In the genomic region with DNA sequence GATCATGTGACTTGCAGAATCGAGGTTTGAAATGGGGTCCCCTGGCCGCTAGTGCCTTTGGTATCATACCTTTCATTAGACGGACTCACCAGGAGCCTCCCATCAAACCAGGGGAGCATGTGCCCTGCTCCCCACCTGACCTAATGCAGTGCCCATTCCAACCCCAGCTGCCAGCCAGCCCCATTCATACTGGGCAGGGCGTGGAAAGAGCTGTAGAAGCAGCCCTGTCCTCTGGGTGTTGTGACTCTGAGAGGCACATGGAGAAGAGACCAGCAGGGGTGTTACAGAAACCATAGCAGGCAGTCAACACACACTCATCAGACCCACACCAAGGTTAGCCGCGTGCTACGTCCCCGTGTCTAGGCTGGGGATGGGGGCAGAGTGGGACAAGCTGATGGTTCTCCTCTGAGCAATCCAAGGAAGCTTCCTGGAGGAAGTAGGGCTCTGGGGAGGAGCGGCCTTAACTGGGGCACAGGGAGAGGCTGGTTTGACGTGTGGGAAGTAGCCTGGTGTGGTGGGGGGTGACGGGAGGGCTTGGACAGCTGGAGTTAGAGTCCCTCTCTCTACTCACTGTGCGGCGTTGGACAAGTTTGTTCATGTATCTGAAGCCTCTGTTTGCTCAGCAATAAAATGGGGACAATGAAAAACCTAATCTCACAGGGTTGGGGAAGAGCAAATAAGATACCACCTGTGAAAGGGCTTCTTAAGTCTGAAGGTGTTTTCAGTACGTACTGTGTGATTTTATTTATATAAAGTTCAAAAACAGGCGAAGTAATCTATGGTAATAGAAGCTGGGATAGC, we compare ENCODE assay signal across 1 cellular context.
TF ChIP-seq lines count a peak whose summit lies in the region.

No MANE protein-coding gene starts in this region.

TF ChIP-seq in GM12878, 131 proteins besides CTCF, POLR2A, EP300 and RAD21 (continued from another document):
- TF ChIP-seq, protein P1, sequence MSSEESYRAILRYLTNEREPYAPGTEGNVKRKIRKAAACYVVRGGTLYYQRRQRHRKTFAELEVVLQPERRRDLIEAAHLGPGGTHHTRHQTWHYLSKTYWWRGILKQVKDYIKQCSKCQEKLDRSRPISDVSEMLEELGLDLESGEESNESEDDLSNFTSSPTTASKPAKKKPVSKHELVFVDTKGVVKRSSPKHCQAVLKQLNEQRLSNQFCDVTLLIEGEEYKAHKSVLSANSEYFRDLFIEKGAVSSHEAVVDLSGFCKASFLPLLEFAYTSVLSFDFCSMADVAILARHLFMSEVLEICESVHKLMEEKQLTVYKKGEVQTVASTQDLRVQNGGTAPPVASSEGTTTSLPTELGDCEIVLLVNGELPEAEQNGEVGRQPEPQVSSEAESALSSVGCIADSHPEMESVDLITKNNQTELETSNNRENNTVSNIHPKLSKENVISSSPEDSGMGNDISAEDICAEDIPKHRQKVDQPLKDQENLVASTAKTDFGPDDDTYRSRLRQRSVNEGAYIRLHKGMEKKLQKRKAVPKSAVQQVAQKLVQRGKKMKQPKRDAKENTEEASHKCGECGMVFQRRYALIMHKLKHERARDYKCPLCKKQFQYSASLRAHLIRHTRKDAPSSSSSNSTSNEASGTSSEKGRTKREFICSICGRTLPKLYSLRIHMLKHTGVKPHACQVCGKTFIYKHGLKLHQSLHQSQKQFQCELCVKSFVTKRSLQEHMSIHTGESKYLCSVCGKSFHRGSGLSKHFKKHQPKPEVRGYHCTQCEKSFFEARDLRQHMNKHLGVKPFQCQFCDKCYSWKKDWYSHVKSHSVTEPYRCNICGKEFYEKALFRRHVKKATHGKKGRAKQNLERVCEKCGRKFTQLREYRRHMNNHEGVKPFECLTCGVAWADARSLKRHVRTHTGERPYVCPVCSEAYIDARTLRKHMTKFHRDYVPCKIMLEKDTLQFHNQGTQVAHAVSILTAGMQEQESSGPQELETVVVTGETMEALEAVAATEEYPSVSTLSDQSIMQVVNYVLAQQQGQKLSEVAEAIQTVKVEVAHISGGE (CRISPR knock-in tag; IDR thresholded peaks at IDR 0.05): no peak
- TF ChIP-seq SIN3A (IDR thresholded peaks at IDR 0.05; ENCODE audit: low read depth, low read length): no peak
- TF ChIP-seq RBBP5 (conservative IDR thresholded peaks at IDR 0.05): no peak
- TF ChIP-seq NR2C1 (IDR thresholded peaks at IDR 0.05): no peak
- TF ChIP-seq NRF1 (conservative IDR thresholded peaks at IDR 0.05; ENCODE audit: low read depth, low read length): no peak
- TF ChIP-seq, protein P2, sequence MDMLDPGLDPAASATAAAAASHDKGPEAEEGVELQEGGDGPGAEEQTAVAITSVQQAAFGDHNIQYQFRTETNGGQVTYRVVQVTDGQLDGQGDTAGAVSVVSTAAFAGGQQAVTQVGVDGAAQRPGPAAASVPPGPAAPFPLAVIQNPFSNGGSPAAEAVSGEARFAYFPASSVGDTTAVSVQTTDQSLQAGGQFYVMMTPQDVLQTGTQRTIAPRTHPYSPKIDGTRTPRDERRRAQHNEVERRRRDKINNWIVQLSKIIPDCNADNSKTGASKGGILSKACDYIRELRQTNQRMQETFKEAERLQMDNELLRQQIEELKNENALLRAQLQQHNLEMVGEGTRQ (IDR thresholded peaks at IDR 0.05; ENCODE audit: borderline replicate concordance, low read depth, low read length): no peak
- no peak for TF ChIP-seq TCF7 (IDR thresholded peaks at IDR 0.05; ENCODE audit: borderline replicate concordance)
- TF ChIP-seq HDGF (IDR thresholded peaks at IDR 0.05): no peak
- TF ChIP-seq SP1 (IDR thresholded peaks at IDR 0.05; ENCODE audit: low read depth, low read length): no peak
